In genomic region chr17:38798614-38799500, GRCh38 we compare ENCODE assay signal across 1 cellular context.
TF ChIP-seq lines count a peak whose summit lies in the region.

No MANE protein-coding gene starts in this region.

TF ChIP-seq in IMR-90, 13 proteins besides CTCF, POLR2A, EP300 and RAD21 (continued from another document):
- TF ChIP-seq ELK1 (IDR thresholded peaks at IDR 0.05; ENCODE audit: borderline replicate concordance, low read depth, low read length) (no peak), RCOR1 (IDR thresholded peaks at IDR 0.05; ENCODE audit: insufficient replicate concordance, low read length) (no peak), RFX5 (IDR thresholded peaks at IDR 0.05; ENCODE audit: low read depth, low read length) (no peak), MAZ (IDR thresholded peaks at IDR 0.05; ENCODE audit: borderline replicate concordance, low read depth, low read length) (no peak; the same call in 1 of the 2 replicates), MXI1 (IDR thresholded peaks at IDR 0.05; ENCODE audit: borderline replicate concordance, low read depth, low read length) (peak; percentile 37; the same call in 1 of the 2 replicates)
